Comparison of ENCODE assay signal across 8 cellular contexts in the genomic region with DNA sequence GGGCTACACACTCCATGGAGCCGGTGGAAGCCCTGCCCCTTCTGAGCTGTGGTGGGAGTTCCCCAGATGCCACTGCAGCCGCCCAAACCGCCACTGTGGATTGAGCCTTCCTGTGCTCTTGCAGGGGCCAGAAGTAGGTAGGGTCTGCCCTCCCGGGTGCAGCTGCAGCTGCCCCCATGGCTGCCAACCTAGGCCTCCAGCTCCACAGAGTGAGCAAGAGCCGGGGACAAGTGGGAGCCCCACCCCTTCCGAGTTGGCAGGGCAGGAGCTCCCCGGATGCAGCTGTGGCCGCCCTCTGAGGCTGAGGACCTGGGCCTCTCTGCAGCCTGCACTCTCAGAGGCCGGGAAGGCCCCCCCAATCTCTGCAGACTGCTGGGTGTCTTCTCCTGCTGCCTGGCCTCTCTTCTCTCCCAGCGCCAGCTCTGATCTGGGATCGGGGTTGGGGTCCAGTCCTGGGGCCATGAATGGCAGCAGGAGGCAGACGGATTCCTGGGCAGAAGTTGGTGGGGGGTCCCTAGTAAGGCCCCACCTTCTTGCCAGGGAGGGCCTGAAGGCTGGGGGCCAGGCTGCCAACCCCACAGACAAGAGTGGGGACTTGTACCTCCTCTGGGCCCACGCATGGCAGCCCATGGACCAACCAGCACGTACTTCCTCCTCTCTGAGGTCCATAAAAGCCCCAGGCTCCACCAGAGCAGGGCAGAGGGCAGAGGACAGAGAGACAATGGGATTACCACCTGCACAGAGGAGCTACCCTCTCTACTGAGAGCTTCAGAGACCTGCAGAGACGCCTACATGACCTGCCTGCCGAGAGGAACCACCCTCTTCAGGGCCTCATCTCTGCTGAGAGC. TPM values are rescaled to one million over a fixed set of nuclear protein-coding genes. Genes with fewer than 3 reads are reported as not detected.
A peak's percentile ranks its signal among the peaks of the same experiment; 100 is the strongest.
DNase-seq lines count a peak whose midpoint lies in the region; ATAC-seq and TF ChIP-seq lines count a peak whose summit lies in the region.

No MANE protein-coding gene starts in this region.

- peaks cover 27% of the 10 kb centered on the region for H3K4me1 Mint-ChIP-seq in nephron progenitor cell

- H3K4me1 ChIP-seq in DND-41 (ENCODE audit: insufficient read depth, low read length) = peaks cover 30% of the 10 kb centered on the region

- no peaks in the 10 kb centered on the region for H3K27me3 ChIP-seq in DND-41 (ENCODE audit: insufficient read depth, low read length, poor library complexity)

- peak overlapping the region; percentile 48 for H3K9ac ChIP-seq in DND-41 (ENCODE audit: low read depth, low read length)

- H3K79me2 ChIP-seq in DND-41 (ENCODE audit: insufficient read depth, low read length) = no peaks in the 10 kb centered on the region

- no peak overlapping the region for H3K4me3 Mint-ChIP-seq in nephron progenitor cell

- H3K9me3 ChIP-seq in DND-41 (ENCODE audit: insufficient read depth, low read length, severe bottlenecking) = no peaks in the 10 kb centered on the region

- TF ChIP-seq CTCF in DND-41 (IDR thresholded peaks at IDR 0.05; ENCODE audit: borderline replicate concordance, extremely low read depth, low read length, poor library complexity, severe bottlenecking) = no peak
- TF ChIP-seq CTCF in nephron progenitor cell (IDR thresholded peaks at IDR 0.05) = no peak

- H3K27ac ChIP-seq in DND-41 (ENCODE audit: low read length) = peak overlapping the region; percentile 87

- H4K20me1 ChIP-seq in DND-41 (ENCODE audit: insufficient read depth, low read length) = no peaks in the 10 kb centered on the region

- no peak overlapping the region; a peak in 1 of 4 replicates for H3K4me3 ChIP-seq in DND-41 (ENCODE audit: low read depth in 1 of 2, low read length in 2 of 2)

- H3K36me3 Mint-ChIP-seq in nephron progenitor cell (ENCODE audit: low read depth) = no peaks in the 10 kb centered on the region

- H3K9me3 Mint-ChIP-seq in nephron progenitor cell = peaks cover 14% of the 10 kb centered on the region

- H2AFZ ChIP-seq in DND-41 (ENCODE audit: low read depth, low read length) = peak overlapping the region; percentile 52

- no peaks in the 10 kb centered on the region for H3K36me3 ChIP-seq in DND-41 (ENCODE audit: insufficient read depth, low read length)

- DNase-seq in DND-41 = peak; percentile 98
- DNase-seq in NAMALWA (ENCODE audit: low spot score) = peak; percentile 73
- peak; percentile 36 for DNase-seq in activated T-helper 1 cell treated with Interleukin-2 at 50 U/mL for 16 hours (ENCODE audit: low read depth)
- no peak for DNase-seq in nephron progenitor cell
- DNase-seq in NCI-H446 (lab: John Stamatoyannopoulos, UW) = no peak
- DNase-seq in RKO (ENCODE audit: low spot score) = no peak
- DNase-seq in cerebellum (ENCODE audit: low spot score) = no peak

- H3K4me2 ChIP-seq in DND-41 (ENCODE audit: insufficient read depth, low read length) = peak overlapping the region; percentile 56

- peak overlapping the region; percentile 90 for H3K27ac Mint-ChIP-seq in nephron progenitor cell

- peak; percentile 96 for ATAC-seq in DND-41 (ENCODE audit: insufficient read depth, low read depth)
- no peak for ATAC-seq in GM19395 (IDR thresholded peaks at IDR 0.05; ENCODE audit: unreplicated experiment)

- H3K27me3 Mint-ChIP-seq in nephron progenitor cell (ENCODE audit: low read depth, poor library complexity) = peaks cover 8% of the 10 kb centered on the region

RNA-seq across cellular contexts. Expression of gene AP2S1, which starts 28.9 kb away (rescaled TPM):
- 33.0 TPM for total RNA-seq in cerebellum

RNA-seq across cellular contexts. Expression of gene SLC1A5, which starts 33.3 kb away (rescaled TPM):
- total RNA-seq in cerebellum = 6.9 TPM

RNA-seq across cellular contexts. Expression of gene ARHGAP35, which starts 39.1 kb away (rescaled TPM):
- 79.0 TPM for total RNA-seq in cerebellum

Comparison
In these comparisons a context has a peak if more than half of its experiments do, and no peak if none do; other contexts are left out.
1. DNase-seq: peak in DND-41 (single experiment), NAMALWA (single experiment) and activated T-helper 1 cell treated with Interleukin-2 at 50 U/mL for 16 hours (single experiment); none in nephron progenitor cell (single experiment), NCI-H446 (0 of 2), RKO (single experiment) and cerebellum (single experiment).